In the genomic region with DNA sequence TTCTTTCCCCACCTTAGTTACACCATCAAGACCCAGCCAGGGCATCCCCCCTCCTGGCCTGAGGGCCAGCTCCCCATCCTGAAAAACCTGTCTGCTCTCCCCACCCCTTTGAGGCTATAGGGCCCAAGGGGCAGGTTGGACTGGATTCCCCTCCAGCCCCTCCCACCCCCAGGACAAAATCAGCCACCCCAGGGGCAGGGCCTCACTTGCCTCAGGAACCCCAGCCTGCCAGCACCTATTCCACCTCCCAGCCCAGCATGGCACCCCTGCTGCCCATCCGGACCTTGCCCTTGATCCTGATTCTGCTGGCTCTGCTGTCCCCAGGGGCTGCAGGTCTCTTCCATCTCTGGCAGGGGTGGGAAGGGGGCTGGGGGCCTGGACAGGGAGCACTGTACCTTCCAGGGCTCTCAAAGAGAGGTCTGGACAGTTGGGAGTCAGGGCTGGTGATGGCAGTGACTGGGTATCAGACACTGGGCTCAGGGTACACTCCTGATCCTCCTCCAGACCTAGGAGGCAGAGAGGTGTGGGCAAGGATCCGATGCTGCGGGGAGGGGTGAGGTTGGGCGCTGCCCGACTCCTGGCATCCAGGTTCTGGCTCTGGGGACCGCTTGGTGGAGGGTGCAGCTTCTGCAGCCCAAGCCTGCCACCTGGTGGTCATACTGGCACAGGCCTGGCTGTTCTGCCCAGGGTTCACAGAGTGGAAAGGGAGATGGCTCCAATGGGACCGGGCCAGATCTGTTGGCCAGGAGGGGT, we compare ENCODE assay signal across 9 cellular contexts. TPM values are rescaled to one million over a fixed set of nuclear protein-coding genes. Genes with fewer than 3 reads are reported as not detected.
DNase-seq lines count a peak whose midpoint lies in the region; ATAC-seq and TF ChIP-seq lines count a peak whose summit lies in the region.
"Had no signal": no experiment of that assay in that cellular context is flagged by ENCODE, and none has a peak within 500 bp of the region (broad histone marks: within the 10 kb centered on the region; RNA-seq: fewer than 3 reads in every experiment).

A gene (plus strand): TSS at position 205 of the 753 bp plus-strand sequence. CDS start 53 bp downstream, at position 258.

- H3K36me3 Mint-ChIP-seq in T-cell: no peaks in the 10 kb centered on the region
- H3K36me3 Mint-ChIP-seq in activated naive CD8-positive, alpha-beta T cell treated with anti-CD3 and anti-CD28 coated beads, Interleukin-2, amount 50 U/mL, for 24 hours (ENCODE audit: low read depth): no peaks in the 10 kb centered on the region

- no peak within 1 kb of the TSS for H3K4me3 Mint-ChIP-seq in T-cell
- no peak within 1 kb of the TSS for H3K4me3 Mint-ChIP-seq in activated naive CD8-positive, alpha-beta T cell treated with anti-CD3 and anti-CD28 coated beads, Interleukin-2, amount 50 U/mL, for 24 hours

- TF ChIP-seq CTCF in heart right ventricle (IDR thresholded peaks at IDR 0.05): peak; percentile 88 to 98 (median 95)

- H3K27ac Mint-ChIP-seq in T-cell: no peak within 1 kb of the TSS
- H3K27ac Mint-ChIP-seq in activated naive CD8-positive, alpha-beta T cell treated with anti-CD3 and anti-CD28 coated beads, Interleukin-2, amount 50 U/mL, for 24 hours: no peak within 1 kb of the TSS

- 6 to 9% methylated on average over 7 of the region's 7 CpGs for WGBS in heart right ventricle, 2 donors

- intact Hi-C loops in heart right ventricle (cut with DNase I): loop anchor here (1.0 to 10.0 kb wide), 12 partner anchors 47 to 291 kb away; no protein-coding TSS in a partner anchor

- CTCF ChIA-PET in T-cell (lab: Charles Lee): interaction anchor here (0.5 to 1.7 kb wide), 9 partner anchors 8 to 307 kb away, joined by 3 to 4 read pairs (median 3); a partner anchor contains a TSS

- peaks cover 0 to 13% of the 10 kb centered on the region in 2 donors for H3K27me3 Mint-ChIP-seq in T-cell
- H3K27me3 Mint-ChIP-seq in activated naive CD8-positive, alpha-beta T cell treated with anti-CD3 and anti-CD28 coated beads, Interleukin-2, amount 50 U/mL, for 24 hours: peaks cover 6% of the 10 kb centered on the region

- DNase-seq in COR-L47 (lab: John Stamatoyannopoulos, UW) (peak; percentile 80), NCI-H1105 (lab: John Stamatoyannopoulos, UW) (peak; percentile 95), T-cell (peak; percentile 67 to 92 (median 84)), heart right ventricle (peak; percentile 85 to 89), renal cortical epithelial cell (ENCODE audit: low read depth) (peak; percentile 48)
- DNase-seq in activated naive CD8-positive, alpha-beta T cell treated with anti-CD3 and anti-CD28 coated beads, Interleukin-2, amount 50 U/mL, for 24 hours: peak; percentile 93

- no peaks in the 10 kb centered on the region for H3K36me3 ChIP-seq in heart right ventricle

- H3K27ac ChIP-seq in heart right ventricle: no peak within 1 kb of the TSS

- H3K9me3 Mint-ChIP-seq in T-cell: no peaks in the 10 kb centered on the region
- no peaks in the 10 kb centered on the region for H3K9me3 Mint-ChIP-seq in activated naive CD8-positive, alpha-beta T cell treated with anti-CD3 and anti-CD28 coated beads, Interleukin-2, amount 50 U/mL, for 24 hours

- ATAC-seq in GM21786 (IDR thresholded peaks at IDR 0.05; ENCODE audit: unreplicated experiment) (peak; percentile 61), T-cell (replicated peaks in 1 of 4) (peak; percentile 96 to 99 (median 98)), heart right ventricle (peak; percentile 95 to 98 (median 96)), GM19328 (IDR thresholded peaks at IDR 0.05; ENCODE audit: unreplicated experiment) (no peak)
- ATAC-seq in activated naive CD8-positive, alpha-beta T cell treated with anti-CD3 and anti-CD28 coated beads, Interleukin-2, amount 50 U/mL, for 24 hours: peak; percentile 98

- H3K4me1 ChIP-seq in heart right ventricle: peaks cover 0 to 5% (median 0%) of the 10 kb centered on the region in 9 donors

- H3K4me3 ChIP-seq in heart right ventricle: no peak within 1 kb of the TSS

- peaks cover 0 to 20% (median 4%) of the 10 kb centered on the region in 7 donors for H3K27me3 ChIP-seq in heart right ventricle

- no peaks in the 10 kb centered on the region for H3K9me3 ChIP-seq in heart right ventricle

- POLR2A ChIA-PET in T-cell (lab: Charles Lee): no interaction called here

- H3K4me1 Mint-ChIP-seq in T-cell: peaks cover 5 to 11% (median 6%) of the 10 kb centered on the region in 3 donors
- peaks cover 8% of the 10 kb centered on the region for H3K4me1 Mint-ChIP-seq in activated naive CD8-positive, alpha-beta T cell treated with anti-CD3 and anti-CD28 coated beads, Interleukin-2, amount 50 U/mL, for 24 hours

RNA-seq across cellular contexts. Expression of the gene that starts here (rescaled TPM):
- total RNA-seq in T-cell (under 1 TPM in 1 of 5 donors, not detected in 4; 0.32 TPM), heart right ventricle (not detected), renal cortical epithelial cell (0.10 TPM in 1 of 2 replicates, not detected in the other)
- polyA plus RNA-seq in heart right ventricle: under 1 TPM in 1 of 2 donors, not detected in 1; 0.04 TPM
- total RNA-seq: T-helper 1 cell treated with Interleukin-12 subunit alpha and Interleukin-12 subunit beta and Interleukin-4 antibody, amounts not matched to agents 30 ng/mL and 1 ng/mL, for 36 hours had no signal

Comparison
In these comparisons a context has a peak if more than half of its experiments do, and no peak if none do; other contexts are left out.
1. Peak in DNase-seq and ATAC-seq in T-cell; RNA of the gene not detected or under 1 TPM.
2. Peak in DNase-seq and ATAC-seq in heart right ventricle; RNA of the gene not detected or under 1 TPM.
3. Peak in DNase-seq in renal cortical epithelial cell; RNA of the gene not detected or under 1 TPM.